Comparison of ENCODE assay signal across 25 cellular contexts in genomic region chr1:64511054-64511453, GRCh38. TPM values are rescaled to one million over a fixed set of nuclear protein-coding genes. Genes with fewer than 3 reads are reported as not detected.
"Had no signal": no experiment of that assay in that cellular context is flagged by ENCODE, and none has a peak within 500 bp of the region (broad histone marks: within the 10 kb centered on the region; RNA-seq: fewer than 3 reads in every experiment).

No MANE protein-coding gene starts in this region.

- H3K27me3 Mint-ChIP-seq: activated naive CD8-positive, alpha-beta T cell treated with anti-CD3 and anti-CD28 coated beads for 36 hours had no signal

- H3K36me3 ChIP-seq: colonic mucosa, lower lobe of right lung, suprapubic skin, transverse colon, vagina had no signal

- H3K27me3 ChIP-seq: colonic mucosa, suprapubic skin, transverse colon, vagina had no signal

- H3K9me3 Mint-ChIP-seq: activated naive CD8-positive, alpha-beta T cell treated with anti-CD3 and anti-CD28 coated beads for 36 hours; activated T-helper 1 cell treated with anti-CD3 and anti-CD28 coated beads, Interleukin-12 subunit alpha, Interleukin-12 subunit beta, Interleukin-2, Interleukin-4 antibody, amounts not matched to agents 30 ng/mL and 10 ng/mL and 1 ng/mL, durations not matched to agents 14 hours and 24 hours and 36 hours; brain; naive thymus-derived CD8-positive, alpha-beta T cell; WTC11 had no signal

- H3K4me3 Mint-ChIP-seq: activated CD4-positive, alpha-beta T cell treated with anti-CD3 and anti-CD28 coated beads for 36 hours; activated naive CD8-positive, alpha-beta T cell treated with anti-CD3 and anti-CD28 coated beads for 36 hours; activated T-helper 1 cell treated with anti-CD3 and anti-CD28 coated beads, Interleukin-12 subunit alpha, Interleukin-12 subunit beta, Interleukin-2, Interleukin-4 antibody, amounts not matched to agents 30 ng/mL and 10 ng/mL and 1 ng/mL, durations not matched to agents 14 hours and 24 hours and 36 hours; brain; WTC11 had no signal

- H3K36me3 Mint-ChIP-seq: brain; naive thymus-derived CD8-positive, alpha-beta T cell; WTC11 had no signal

- ATAC-seq: activated CD4-positive, alpha-beta T cell treated with anti-CD3 and anti-CD28 coated beads for 36 hours; left colon; naive thymus-derived CD8-positive, alpha-beta T cell; stimulated activated naive CD8-positive, alpha-beta T cell treated with anti-CD3 and anti-CD28 coated beads, Interleukin-15, Interleukin-2, amounts not matched to agents 100 U/mL and 50 U/mL, for 24 hours; WTC11 had no signal

- FAIRE-seq: endometrium, islet of Langerhans had no signal

- DNase-seq: activated CD4-positive, alpha-beta T cell treated with anti-CD3 and anti-CD28 coated beads for 36 hours; activated CD4-positive, alpha-beta T cell treated with anti-CD3 and anti-CD28 coated beads, Interleukin-2, amount 50 U/mL, for 48 hours; activated naive CD8-positive, alpha-beta T cell treated with anti-CD3 and anti-CD28 coated beads for 36 hours; activated T-cell treated with anti-CD3 and anti-CD28 coated beads for 4 hours; anterior cingulate cortex; caudate nucleus; colonic mucosa; foreskin melanocyte; glutamatergic neuron; hippocampal formation; left colon; lower lobe of right lung; naive thymus-derived CD8-positive, alpha-beta T cell; retina; stimulated activated CD4-positive, alpha-beta T cell treated with anti-CD3 and anti-CD28 coated beads, Interleukin-2, amount 100 ng/mL, for 24 hours; stimulated activated naive CD8-positive, alpha-beta T cell treated with anti-CD3 and anti-CD28 coated beads, Interleukin-15, Interleukin-2, amounts not matched to agents 100 U/mL and 50 U/mL, for 24 hours; transverse colon had no signal

- H3K27ac ChIP-seq: colonic mucosa, lower lobe of right lung, suprapubic skin, transverse colon, vagina had no signal

- H3K9me3 ChIP-seq: colonic mucosa, lower lobe of right lung, suprapubic skin, transverse colon, vagina had no signal

- H3K4me1 ChIP-seq: colonic mucosa had no signal

- H3K27ac Mint-ChIP-seq: activated CD4-positive, alpha-beta T cell treated with anti-CD3 and anti-CD28 coated beads for 36 hours; activated naive CD8-positive, alpha-beta T cell treated with anti-CD3 and anti-CD28 coated beads for 36 hours; activated T-helper 1 cell treated with anti-CD3 and anti-CD28 coated beads, Interleukin-12 subunit alpha, Interleukin-12 subunit beta, Interleukin-2, Interleukin-4 antibody, amounts not matched to agents 30 ng/mL and 10 ng/mL and 1 ng/mL, durations not matched to agents 14 hours and 24 hours and 36 hours; WTC11 had no signal

- H3K4me3 ChIP-seq: colonic mucosa, lower lobe of right lung, suprapubic skin, transverse colon, vagina had no signal

RNA-seq across cellular contexts. Expression of gene CACHD1, which starts 41.1 kb away (rescaled TPM):
- total RNA-seq: T-helper 1 cell treated with Interleukin-12 subunit alpha and Interleukin-12 subunit beta and Interleukin-4 antibody, amounts not matched to agents 30 ng/mL and 1 ng/mL, for 36 hours had no signal
